8 cellular contexts compared by ENCODE assay signal in genomic region chr2:219552382-219553167, GRCh38. TPM values are rescaled to one million over a fixed set of nuclear protein-coding genes. Genes with fewer than 3 reads are reported as not detected.
A peak's percentile ranks its signal among the peaks of the same experiment; 100 is the strongest.
DNase-seq lines count a peak whose midpoint lies in the region; ATAC-seq and TF ChIP-seq lines count a peak whose summit lies in the region.

No MANE protein-coding gene starts in this region.

- H3K4me3 ChIP-seq in AG09309 (ENCODE audit: control insufficient read depth, low read depth, low read length) (peak overlapping the region; percentile 57), endodermal cell (ENCODE audit: low read length) (peak overlapping the region; percentile 84)

- no peak overlapping the region for H3K27ac ChIP-seq in endodermal cell (ENCODE audit: low read depth, low read length)

- peaks cover 26% of the 10 kb centered on the region for H3K27me3 ChIP-seq in endodermal cell (ENCODE audit: control insufficient read depth, insufficient read depth, low read length, poor library complexity, severe bottlenecking)

- no peak for DNase-seq in AG09309 (ENCODE audit: low read depth)
- peak; percentile 91 for DNase-seq in NCI-H748 (lab: John Stamatoyannopoulos, UW; ENCODE audit: unreplicated experiment)
- peak; percentile 52 for DNase-seq in activated CD8-positive, alpha-beta memory T cell treated with anti-CD3 and anti-CD28 coated beads, Interleukin-2, amount 50 U/mL, for 1 hour (ENCODE audit: extremely low read depth)
- DNase-seq in endodermal cell = peak; percentile 98
- peak; percentile 77 to 88 for DNase-seq in mesothelial cell of epicardium (ENCODE audit: low spot score in 2 of 2, unreplicated experiment in 2 of 2)
- peak; percentile 64 for DNase-seq in stimulated activated CD8-positive, alpha-beta memory T cell treated with anti-CD3 and anti-CD28 coated beads, Interleukin-12 subunit alpha, Interleukin-12 subunit beta, amount 100 ng/mL, for 4 hours (ENCODE audit: low read depth)

- H3K27ac Mint-ChIP-seq in endodermal cell (no peak overlapping the region), mesothelial cell of epicardium (no peak overlapping the region)

- no peak overlapping the region for H3K9ac ChIP-seq in endodermal cell (ENCODE audit: extremely low read depth, low read length, poor library complexity, severe bottlenecking)

- H3K4me3 Mint-ChIP-seq in endodermal cell (peak overlapping the region; percentile 70), mesothelial cell of epicardium (peak overlapping the region; percentile 76)

- H3K27me3 Mint-ChIP-seq in endodermal cell (ENCODE audit: insufficient read depth) = peaks cover 52% of the 10 kb centered on the region
- H3K27me3 Mint-ChIP-seq in mesothelial cell of epicardium (ENCODE audit: low read depth) = peaks cover 13% of the 10 kb centered on the region

- no peaks in the 10 kb centered on the region for H3K4me1 Mint-ChIP-seq in endodermal cell
- H3K4me1 Mint-ChIP-seq in mesothelial cell of epicardium = peaks cover 9% of the 10 kb centered on the region

- peaks cover 4% of the 10 kb centered on the region for H3K4me1 ChIP-seq in endodermal cell (ENCODE audit: control insufficient read depth, insufficient read depth, low read length)

- WGBS in endodermal cell (ENCODE audit: insufficient coverage in 1 of 2, insufficient read length in 1 of 2), 2 experiments = 2 to 6% methylated on average over 42 to 99 of the region's 99 CpGs

- H3K36me3 Mint-ChIP-seq in endodermal cell (ENCODE audit: low read depth) = peaks cover 21% of the 10 kb centered on the region
- H3K36me3 Mint-ChIP-seq in mesothelial cell of epicardium = peaks cover 16% of the 10 kb centered on the region

- H3K36me3 ChIP-seq in endodermal cell (ENCODE audit: control insufficient read depth, insufficient read depth, low read length) = no peaks in the 10 kb centered on the region

- ATAC-seq in GM19025 (IDR thresholded peaks at IDR 0.05; ENCODE audit: low read depth, unreplicated experiment) (peak; percentile 94), HG03175 (IDR thresholded peaks at IDR 0.05; ENCODE audit: unreplicated experiment) (peak; percentile 87)

- H3K9me3 ChIP-seq in endodermal cell (ENCODE audit: control insufficient read depth, low read length) = no peaks in the 10 kb centered on the region

- TF ChIP-seq CTCF in AG09309 (IDR thresholded peaks at IDR 0.05; ENCODE audit: control insufficient read depth, insufficient read depth, low read depth, low read length, missing control alignments) = no peak
- TF ChIP-seq CTCF in endodermal cell (conservative IDR thresholded peaks at IDR 0.05) = no peak
- no peak for TF ChIP-seq CTCF in mesothelial cell of epicardium (IDR thresholded peaks at IDR 0.05; ENCODE audit: unreplicated experiment)

- H3K9me3 Mint-ChIP-seq in endodermal cell = no peaks in the 10 kb centered on the region
- H3K9me3 Mint-ChIP-seq in mesothelial cell of epicardium = no peaks in the 10 kb centered on the region

RNA-seq across cellular contexts. Expression of gene TMEM198, which starts 8.7 kb away (rescaled TPM):
- total RNA-seq in endodermal cell = 1 to 10 TPM; 2.6 to 3.9 TPM
- polyA plus RNA-seq in endodermal cell (2013, experiment 1 of 2) = 9.6 TPM
- polyA plus RNA-seq in endodermal cell (2013, experiment 2 of 2) = 5.3 TPM
- 3.6 to 4.0 TPM (median 3.7 TPM) in 3 replicates for total RNA-seq in mesothelial cell of epicardium

RNA-seq across cellular contexts. Expression of gene CHPF, which starts 9.0 kb away (rescaled TPM):
- 10 to 100 TPM; 51.2 to 54.0 TPM for total RNA-seq in endodermal cell
- 26.1 TPM for polyA plus RNA-seq in endodermal cell (2013, experiment 1 of 2)
- polyA plus RNA-seq in endodermal cell (2013, experiment 2 of 2) = 31.2 TPM
- total RNA-seq in mesothelial cell of epicardium = 78.1 to 81.0 TPM (median 78.5 TPM) in 3 replicates

RNA-seq across cellular contexts. Expression of gene OBSL1, which starts 18.8 kb away (rescaled TPM):
- total RNA-seq in endodermal cell (100 to 1,000 TPM; 156 to 162 TPM), mesothelial cell of epicardium (307 to 319 TPM (median 316 TPM) in 3 replicates)
- polyA plus RNA-seq in endodermal cell (2013, experiment 1 of 2) = 93.4 TPM
- polyA plus RNA-seq in endodermal cell (2013, experiment 2 of 2) = 95.4 TPM

RNA-seq across cellular contexts. Expression of gene INHA, which starts 19.5 kb away (rescaled TPM):
- total RNA-seq in endodermal cell (1 to 10 TPM in 1 of 2 donors, under 1 TPM in 1; 0.48 to 1.5 TPM), mesothelial cell of epicardium (3.0 to 3.7 TPM (median 3.6 TPM) in 3 replicates)
- polyA plus RNA-seq in endodermal cell (2013, experiment 1 of 2) = 0.61 TPM
- 0.75 TPM for polyA plus RNA-seq in endodermal cell (2013, experiment 2 of 2)

RNA-seq across cellular contexts. Expression of gene ASIC4, which starts 38.3 kb away (rescaled TPM):
- total RNA-seq in endodermal cell (under 1 TPM; 0.29 to 1.00 TPM), mesothelial cell of epicardium (0.98 to 1.4 TPM (median 1.1 TPM) in 3 replicates)
- 2.0 TPM for polyA plus RNA-seq in endodermal cell (2013, experiment 1 of 2)
- 1.4 TPM for polyA plus RNA-seq in endodermal cell (2013, experiment 2 of 2)
